ENCODE assay signal across 30 cellular contexts in genomic region chr10:128067691-128068397, GRCh38. TPM values are rescaled to one million over a fixed set of nuclear protein-coding genes. Genes with fewer than 3 reads are reported as not detected.
A peak's percentile ranks its signal among the peaks of the same experiment; 100 is the strongest.
DNase-seq lines count a peak whose midpoint lies in the region; ATAC-seq and TF ChIP-seq lines count a peak whose summit lies in the region.
"Had no signal": no experiment of that assay in that cellular context is flagged by ENCODE, and none has a peak within 500 bp of the region (broad histone marks: within the 10 kb centered on the region; RNA-seq: fewer than 3 reads in every experiment).

No MANE protein-coding gene starts in this region.

- 86% methylated on average over 14 of the region's 25 CpGs for WGBS in suprapubic skin
- no CpG with 5 or more reads among the region's 25 CpGs for WGBS in gastroesophageal sphincter (ENCODE audit: low coverage in 1 of 2), 2 donors

- no peak overlapping the region for H3K27ac Mint-ChIP-seq in activated naive CD4-positive, alpha-beta T cell treated with anti-CD3 and anti-CD28 coated beads, Interleukin-2, amount 10 ng/mL, durations not matched to agents 7 days and 5 days
- peak overlapping the region; percentile 67 for H3K27ac Mint-ChIP-seq in activated naive CD8-positive, alpha-beta T cell treated with anti-CD3 and anti-CD28 coated beads, Interleukin-2, amount 10 ng/mL, durations not matched to agents 7 days and 5 days
- H3K27ac Mint-ChIP-seq: activated T-cell treated with anti-CD3 and anti-CD28 coated beads, Interleukin-2, amount 50 U/mL, for 24 hours; stimulated activated naive CD8-positive, alpha-beta T cell treated with anti-CD3 and anti-CD28 coated beads, Interleukin-15, amount 100 ng/mL, for 72 hours had no signal

- H3K4me1 Mint-ChIP-seq in activated naive CD4-positive, alpha-beta T cell treated with anti-CD3 and anti-CD28 coated beads, Interleukin-2, amount 10 ng/mL, durations not matched to agents 7 days and 5 days, result peaks cover 50% of the 10 kb centered on the region
- peaks cover 48% of the 10 kb centered on the region for H3K4me1 Mint-ChIP-seq in activated naive CD8-positive, alpha-beta T cell treated with anti-CD3 and anti-CD28 coated beads, Interleukin-2, amount 10 ng/mL, durations not matched to agents 7 days and 5 days

- TF ChIP-seq CTCF in suprapubic skin (IDR thresholded peaks at IDR 0.05), result no peak
- no peak for TF ChIP-seq CTCF in gastroesophageal sphincter (IDR thresholded peaks at IDR 0.05)

- no peak overlapping the region for H3K4me3 Mint-ChIP-seq in activated naive CD4-positive, alpha-beta T cell treated with anti-CD3 and anti-CD28 coated beads, Interleukin-2, amount 10 ng/mL, durations not matched to agents 7 days and 5 days
- no peak overlapping the region for H3K4me3 Mint-ChIP-seq in activated naive CD8-positive, alpha-beta T cell treated with anti-CD3 and anti-CD28 coated beads, Interleukin-2, amount 10 ng/mL, durations not matched to agents 7 days and 5 days
- H3K4me3 Mint-ChIP-seq: activated T-cell treated with anti-CD3 and anti-CD28 coated beads, Interleukin-2, amount 50 U/mL, for 24 hours; brain; CD8-positive, alpha-beta T cell; neural crest cell; stimulated activated naive CD8-positive, alpha-beta T cell treated with anti-CD3 and anti-CD28 coated beads, Interleukin-15, amount 100 ng/mL, for 72 hours had no signal

- DNase-seq in activated naive CD4-positive, alpha-beta T cell treated with anti-CD3 and anti-CD28 coated beads, Interleukin-2, amount 10 ng/mL, durations not matched to agents 7 days and 5 days, result peak; percentile 17
- no peak for DNase-seq in activated naive CD4-positive, alpha-beta T cell treated with Interleukin-2 at 50 U/mL for 16 hours
- DNase-seq in activated naive CD8-positive, alpha-beta T cell treated with anti-CD3 and anti-CD28 coated beads, Interleukin-2, amount 10 ng/mL, durations not matched to agents 7 days and 5 days, result no peak
- peak; percentile 80 for DNase-seq in mesenteric fat pad (ENCODE audit: low spot score)
- peak; percentile 57 to 77 for DNase-seq in suprapubic skin (ENCODE audit: low spot score in 2 of 2)
- DNase-seq in hypothalamus (lab: John Stamatoyannopoulos, UW), result no peak
- DNase-seq: activated CD8-positive, alpha-beta memory T cell treated with anti-CD3 and anti-CD28 coated beads for 24 hours; activated gamma-delta T cell treated with Interleukin-2 at 50 U/mL for 16 hours; AML-193; CD8-positive, alpha-beta T cell; DMS 273 treated with DMSO at 0.1 percent for 48 hours; foreskin melanocyte; NCI-H1417 treated with DMSO at 0.1 percent for 48 hours; NCI-H2029 treated with DMSO at 0.1 percent for 48 hours; NCI-H2227 treated with DMSO at 0.1 percent for 48 hours; NCI-H69; SIG-M5; stimulated activated CD8-positive, alpha-beta memory T cell treated with anti-CD3 and anti-CD28 coated beads, Interleukin-4, amount 100 ng/mL, for 48 hours; stimulated activated naive CD8-positive, alpha-beta T cell treated with anti-CD3 and anti-CD28 coated beads, Interleukin-15, amount 100 ng/mL, for 72 hours had no signal

- H3K27me3 Mint-ChIP-seq in activated naive CD4-positive, alpha-beta T cell treated with anti-CD3 and anti-CD28 coated beads, Interleukin-2, amount 10 ng/mL, durations not matched to agents 7 days and 5 days, result no peaks in the 10 kb centered on the region
- H3K27me3 Mint-ChIP-seq in activated naive CD8-positive, alpha-beta T cell treated with anti-CD3 and anti-CD28 coated beads, Interleukin-2, amount 10 ng/mL, durations not matched to agents 7 days and 5 days, result no peaks in the 10 kb centered on the region
- H3K27me3 Mint-ChIP-seq: activated T-cell treated with anti-CD3 and anti-CD28 coated beads, Interleukin-2, amount 50 U/mL, for 24 hours; stimulated activated naive CD8-positive, alpha-beta T cell treated with anti-CD3 and anti-CD28 coated beads, Interleukin-15, amount 100 ng/mL, for 72 hours had no signal

- CTCF ChIA-PET in activated naive CD4-positive, alpha-beta T cell treated with anti-CD3 and anti-CD28 coated beads, Interleukin-2, amount 10 ng/mL, durations not matched to agents 7 days and 5 days (lab: Charles Lee), result interaction anchor here (2.4 to 17.4 kb wide), 3 partner anchors 21 to 47 kb away, joined by 14 to 288 read pairs (median 37); no protein-coding TSS in a partner anchor

- TF ChIP-seq EP300 in suprapubic skin (IDR thresholded peaks at IDR 0.05) (no peak), gastroesophageal sphincter (IDR thresholded peaks at IDR 0.05) (no peak)

- H3K27ac ChIP-seq in suprapubic skin (no peak overlapping the region), gastroesophageal sphincter (no peak overlapping the region)
- H3K27ac ChIP-seq: KMS-11, right atrium auricular region had no signal

- ATAC-seq in activated naive CD8-positive, alpha-beta T cell treated with anti-CD3 and anti-CD28 coated beads, Interleukin-2, amount 10 ng/mL, durations not matched to agents 7 days and 5 days (ENCODE audit: low read depth), result no peak
- ATAC-seq in HG03196 (IDR thresholded peaks at IDR 0.05; ENCODE audit: unreplicated experiment) (no peak), gastroesophageal sphincter (no peak)
- ATAC-seq: CD8-positive, alpha-beta T cell; GM12878; left colon; Panc1; stimulated activated naive CD8-positive, alpha-beta T cell treated with anti-CD3 and anti-CD28 coated beads, Interleukin-15, amount 100 ng/mL, for 72 hours had no signal

- no peaks in the 10 kb centered on the region for H3K9me3 ChIP-seq in suprapubic skin
- no peaks in the 10 kb centered on the region for H3K9me3 ChIP-seq in gastroesophageal sphincter
- H3K9me3 ChIP-seq: HAP-1, right atrium auricular region had no signal

- peaks cover 6% of the 10 kb centered on the region for H3K9me3 Mint-ChIP-seq in activated naive CD4-positive, alpha-beta T cell treated with anti-CD3 and anti-CD28 coated beads, Interleukin-2, amount 10 ng/mL, durations not matched to agents 7 days and 5 days
- H3K9me3 Mint-ChIP-seq in activated naive CD8-positive, alpha-beta T cell treated with anti-CD3 and anti-CD28 coated beads, Interleukin-2, amount 10 ng/mL, durations not matched to agents 7 days and 5 days, result peaks cover 5% of the 10 kb centered on the region
- H3K9me3 Mint-ChIP-seq: activated T-cell treated with anti-CD3 and anti-CD28 coated beads, Interleukin-2, amount 50 U/mL, for 24 hours; CD8-positive, alpha-beta T cell had no signal

- POLR2A ChIA-PET in activated naive CD8-positive, alpha-beta T cell treated with anti-CD3 and anti-CD28 coated beads, Interleukin-2, amount 10 ng/mL, durations not matched to agents 7 days and 5 days (lab: Charles Lee), result no interaction called here

- no peak overlapping the region for H3K4me3 ChIP-seq in suprapubic skin
- H3K4me3 ChIP-seq in gastroesophageal sphincter, result no peak overlapping the region
- H3K4me3 ChIP-seq: GM12878, HAP-1, right atrium auricular region had no signal

- no peaks in the 10 kb centered on the region for H3K27me3 ChIP-seq in suprapubic skin
- H3K27me3 ChIP-seq in gastroesophageal sphincter, result peaks cover 19% of the 10 kb centered on the region
- H3K27me3 ChIP-seq: right atrium auricular region had no signal

- H3K36me3 ChIP-seq in suprapubic skin (peaks cover 63% of the 10 kb centered on the region), gastroesophageal sphincter (peaks cover 0 to 59% of the 10 kb centered on the region in 2 donors)
- H3K36me3 ChIP-seq: HAP-1 had no signal

- H3K36me3 Mint-ChIP-seq in activated naive CD4-positive, alpha-beta T cell treated with anti-CD3 and anti-CD28 coated beads, Interleukin-2, amount 10 ng/mL, durations not matched to agents 7 days and 5 days, result peaks cover 65% of the 10 kb centered on the region
- H3K36me3 Mint-ChIP-seq in activated naive CD8-positive, alpha-beta T cell treated with anti-CD3 and anti-CD28 coated beads, Interleukin-2, amount 10 ng/mL, durations not matched to agents 7 days and 5 days, result peaks cover 36% of the 10 kb centered on the region

- peaks cover 37% of the 10 kb centered on the region for H3K4me1 ChIP-seq in suprapubic skin
- peaks cover 0 to 29% (median 11%) of the 10 kb centered on the region in 3 donors for H3K4me1 ChIP-seq in gastroesophageal sphincter
- H3K4me1 ChIP-seq: HAP-1 had no signal

- TF ChIP-seq POLR2A in suprapubic skin (IDR thresholded peaks at IDR 0.05) (no peak), gastroesophageal sphincter (IDR thresholded peaks at IDR 0.05) (no peak)

RNA-seq across cellular contexts. Expression of gene MKI67, which starts 58.4 kb away (rescaled TPM):
- total RNA-seq in activated naive CD8-positive, alpha-beta T cell treated with anti-CD3 and anti-CD28 coated beads, Interleukin-2, amount 10 ng/mL, durations not matched to agents 7 days and 5 days, result 100 to 1,000 TPM; 256 to 280 TPM
- 0.39 TPM for total RNA-seq in mesenteric fat pad
- total RNA-seq in suprapubic skin, result 10 to 100 TPM in 1 of 4 donors, 1 to 10 TPM in 3; 5.6 to 13.0 (median 8.9) TPM
- 1 to 10 TPM in 2 of 4 donors, under 1 TPM in 2; 0.31 to 1.9 (median 0.70) TPM for total RNA-seq in gastroesophageal sphincter

Comparison
In these comparisons a context has a peak if more than half of its experiments do, and no peak if none do; other contexts are left out.
1. DNase-seq: peak in activated naive CD4-positive, alpha-beta T cell treated with anti-CD3 and anti-CD28 coated beads, Interleukin-2, amount 10 ng/mL, durations not matched to agents 7 days and 5 days (single experiment), mesenteric fat pad (single experiment) and suprapubic skin (2 of 2); none in activated naive CD4-positive, alpha-beta T cell treated with Interleukin-2 at 50 U/mL for 16 hours (single experiment), activated naive CD8-positive, alpha-beta T cell treated with anti-CD3 and anti-CD28 coated beads, Interleukin-2, amount 10 ng/mL, durations not matched to agents 7 days and 5 days (single experiment) and hypothalamus (0 of 51).
2. RNA of gene MKI67, which starts 58.4 kb away (total RNA-seq): 256 to 280 TPM in activated naive CD8-positive, alpha-beta T cell treated with anti-CD3 and anti-CD28 coated beads, Interleukin-2, amount 10 ng/mL, durations not matched to agents 7 days and 5 days; 5.6 to 13.0 TPM in suprapubic skin, 0.31 to 1.9 TPM in gastroesophageal sphincter and 0.39 TPM in mesenteric fat pad (single experiment); every median in the first group is over 10 times any median in the second.